In the genomic region with DNA sequence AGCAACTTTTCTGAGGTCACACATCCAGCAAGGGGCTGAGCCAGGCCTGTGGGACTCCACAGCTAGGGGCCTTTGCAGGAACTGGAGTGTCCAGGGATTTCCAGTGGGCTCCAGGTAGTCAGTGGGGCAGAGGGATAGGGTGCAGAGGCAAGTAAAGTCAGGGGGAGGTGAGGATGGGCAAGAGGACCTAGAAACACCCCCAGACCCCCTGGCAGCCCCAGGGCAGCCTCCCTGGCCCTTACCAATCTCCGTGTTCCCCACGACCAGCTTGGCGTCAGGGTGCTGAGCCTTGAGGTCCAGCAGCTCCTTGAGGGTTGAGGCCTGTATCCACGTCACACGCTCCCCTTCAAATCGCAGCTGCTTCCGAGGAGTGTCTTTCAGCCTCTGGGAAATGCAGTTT, we compare ENCODE assay signal across 26 cellular contexts. TPM values are rescaled to one million over a fixed set of nuclear protein-coding genes. Genes with fewer than 3 reads are reported as not detected.
DNase-seq lines count a peak whose midpoint lies in the region; ATAC-seq and TF ChIP-seq lines count a peak whose summit lies in the region.
"Had no signal": no experiment of that assay in that cellular context is flagged by ENCODE, and none has a peak within 500 bp of the region (broad histone marks: within the 10 kb centered on the region; RNA-seq: fewer than 3 reads in every experiment).

No MANE protein-coding gene starts in this region.

- H3K27me3 Mint-ChIP-seq in Calu3 (ENCODE audit: unreplicated experiment) (no peaks in the 10 kb centered on the region), osteocyte (ENCODE audit: unreplicated experiment) (no peaks in the 10 kb centered on the region)

- H3K27ac Mint-ChIP-seq in Calu3 (ENCODE audit: unreplicated experiment) = peak overlapping the region; percentile 24
- H3K27ac Mint-ChIP-seq in osteocyte (ENCODE audit: unreplicated experiment) = no peak overlapping the region
- H3K27ac Mint-ChIP-seq: CD8-positive, alpha-beta T cell had no signal

- no peak overlapping the region for H3K4me3 ChIP-seq in SK-N-MC
- H3K4me3 ChIP-seq: K562 had no signal

- intact Hi-C loops in Calu3 (cut with micrococcal nuclease; ENCODE audit: unreplicated experiment) = no loop called here

- ATAC-seq in GM18909 (IDR thresholded peaks at IDR 0.05; ENCODE audit: poor library complexity, unreplicated experiment) = no peak
- ATAC-seq: CD8-positive, alpha-beta T cell had no signal

- peak overlapping the region; percentile 60 for H3K27ac ChIP-seq in SK-N-MC
- peak overlapping the region; percentile 99 for H3K27ac ChIP-seq in epithelial cell of prostate
- H3K27ac ChIP-seq: C4-2B had no signal

- no peak overlapping the region for H3K4me3 Mint-ChIP-seq in Calu3 (ENCODE audit: low read depth, unreplicated experiment)
- H3K4me3 Mint-ChIP-seq in osteocyte (ENCODE audit: unreplicated experiment) = no peak overlapping the region
- H3K4me3 Mint-ChIP-seq: CD8-positive, alpha-beta T cell had no signal

- CTCF ChIA-PET in Calu3 (lab: Charles Lee) = no interaction called here

- no peaks in the 10 kb centered on the region for H3K9me3 ChIP-seq in SK-N-MC (ENCODE audit: low read depth, low read length)
- H3K9me3 ChIP-seq: Caco-2 had no signal

- peaks cover 2% of the 10 kb centered on the region for H3K9me3 Mint-ChIP-seq in Calu3 (ENCODE audit: low read depth, unreplicated experiment)
- H3K9me3 Mint-ChIP-seq in osteocyte (ENCODE audit: unreplicated experiment) = no peaks in the 10 kb centered on the region
- H3K9me3 Mint-ChIP-seq: CD8-positive, alpha-beta T cell had no signal

- H3K36me3 Mint-ChIP-seq in Calu3 (ENCODE audit: insufficient read depth, unreplicated experiment) (peaks cover 17% of the 10 kb centered on the region), osteocyte (ENCODE audit: unreplicated experiment) (no peaks in the 10 kb centered on the region)
- H3K36me3 Mint-ChIP-seq: CD8-positive, alpha-beta T cell had no signal

- TF ChIP-seq CTCF in Calu3 (IDR thresholded peaks at IDR 0.05; ENCODE audit: unreplicated experiment) (no peak), osteocyte (IDR thresholded peaks at IDR 0.05) (no peak)

- DNase-seq in Calu3 (no peak), SK-N-MC (ENCODE audit: low read depth, low spot score) (no peak), epithelial cell of prostate (ENCODE audit: low read depth, low spot score) (no peak), osteocyte (ENCODE audit: extremely low spot score, unreplicated experiment) (peak; percentile 64), T1000 (lab: John Stamatoyannopoulos, UW) (no peak)
- DNase-seq in stimulated activated CD4-positive, alpha-beta T cell treated with anti-CD3 and anti-CD28 coated beads, Interleukin-4, amount 100 ng/mL, for 4 hours = no peak
- DNase-seq: AML-193; Caco-2; DMS 273 treated with DMSO at 0.1 percent for 48 hours; DMS79; EL; GF-D8; HCEC 1CT; Kasumi-1; NCI-H1105 treated with DMSO at 0.1 percent for 48 hours; NCI-H146; NCI-H1930; NCI-H524 treated with DMSO at 0.1 percent for 48 hours; NK-92 treated with Interleukin-12 subunit alpha and Interleukin-12 subunit beta, amount 100 ng/mL, for 24 hours; RPMI8226; SHP77 treated with DMSO at 0.1 percent for 48 hours had no signal

- no peaks in the 10 kb centered on the region for H3K36me3 ChIP-seq in SK-N-MC (ENCODE audit: insufficient read depth, low read length)

- peak overlapping the region; percentile 9 for H3K9ac ChIP-seq in SK-N-MC (ENCODE audit: insufficient read length)

- H3K4me1 Mint-ChIP-seq in Calu3 (ENCODE audit: low read depth, unreplicated experiment) (peaks cover 46% of the 10 kb centered on the region), osteocyte (ENCODE audit: unreplicated experiment) (peaks cover 9% of the 10 kb centered on the region)

- no TSS peak for BruUV-seq in Calu3 (replicated peaks; lab: Mats Ljungman, UMichigan)

RNA-seq across cellular contexts. Expression of gene XDH, which starts 28.4 kb away (rescaled TPM):
- total RNA-seq in Calu3 (2022) = 4.2 and 5.6 TPM in 2 replicates
- total RNA-seq in osteocyte = 0.78 and 0.99 TPM in 2 replicates
- total RNA-seq: CD8-positive, alpha-beta T cell; HepG2 had no signal
